Comparison of ENCODE assay signal across 9 cellular contexts in genomic region chr7:138752568-138753518, GRCh38. TPM values are rescaled to one million over a fixed set of nuclear protein-coding genes. Genes with fewer than 3 reads are reported as not detected.
DNase-seq lines count a peak whose midpoint lies in the region; ATAC-seq lines count a peak whose summit lies in the region.
"Had no signal": no experiment of that assay in that cellular context is flagged by ENCODE, and none has a peak within 500 bp of the region (broad histone marks: within the 10 kb centered on the region; RNA-seq: fewer than 3 reads in every experiment).

No MANE protein-coding gene starts in this region.

- DNase-seq in CD4-positive, CD25-positive, alpha-beta regulatory T cell, result peak; percentile 84 to 98 (median 95)
- DNase-seq in M059J (ENCODE audit: low read depth) (peak; percentile 88), dermis blood vessel endothelial cell (peak; percentile 12), DMS114 treated with DMSO at 0.1 percent for 48 hours (lab: John Stamatoyannopoulos, UW; ENCODE audit: unreplicated experiment) (no peak), NCI-H128 (lab: John Stamatoyannopoulos, UW; ENCODE audit: unreplicated experiment) (no peak)
- peak; percentile 64 to 75 for DNase-seq in activated CD4-positive, alpha-beta T cell treated with anti-CD3 and anti-CD28 coated beads for 24 hours (ENCODE audit: low read depth in 2 of 2)
- peak; percentile 84 to 89 for DNase-seq in stimulated activated CD4-positive, alpha-beta T cell treated with anti-CD3 and anti-CD28 coated beads, Interleukin-15, amount 100 ng/mL, for 48 hours (ENCODE audit: low read depth in 2 of 2)

- peak overlapping the region; percentile 58 for H3K4me3 ChIP-seq in CD4-positive, CD25-positive, alpha-beta regulatory T cell (ENCODE audit: low read depth, low read length)

- H3K4me3 Mint-ChIP-seq in CD4-positive, CD25-positive, alpha-beta regulatory T cell, result peak overlapping the region; percentile 30 to 82 (median 50)

- peak overlapping the region; percentile 80 for H3K27ac ChIP-seq in CD4-positive, CD25-positive, alpha-beta regulatory T cell (ENCODE audit: insufficient read depth, low read length, poor library complexity, severe bottlenecking)

- peaks cover 10 to 52% (median 31%) of the 10 kb centered on the region in 4 donors for H3K4me1 Mint-ChIP-seq in CD4-positive, CD25-positive, alpha-beta regulatory T cell

- peak; percentile 96 for ATAC-seq in CD4-positive, CD25-positive, alpha-beta regulatory T cell (ENCODE audit: low read depth in 2 of 2)
- peak; percentile 82 for ATAC-seq in GM21528 (IDR thresholded peaks at IDR 0.05; ENCODE audit: low FRiP score, unreplicated experiment)

- peak overlapping the region; percentile 85 to 98 (median 97) for H3K27ac Mint-ChIP-seq in CD4-positive, CD25-positive, alpha-beta regulatory T cell

- no peaks in the 10 kb centered on the region for H3K27me3 ChIP-seq in CD4-positive, CD25-positive, alpha-beta regulatory T cell (ENCODE audit: control insufficient read depth, insufficient read depth, low read length)

- no peaks in the 10 kb centered on the region for H3K36me3 ChIP-seq in CD4-positive, CD25-positive, alpha-beta regulatory T cell (ENCODE audit: control insufficient read depth, insufficient read depth, low read length)

- no peaks in the 10 kb centered on the region for H3K36me3 Mint-ChIP-seq in CD4-positive, CD25-positive, alpha-beta regulatory T cell

- no peaks in the 10 kb centered on the region for H3K9me3 ChIP-seq in CD4-positive, CD25-positive, alpha-beta regulatory T cell (ENCODE audit: control insufficient read depth in 2 of 2, low read length in 2 of 2)

- H3K4me1 ChIP-seq in CD4-positive, CD25-positive, alpha-beta regulatory T cell (ENCODE audit: control insufficient read depth, insufficient read depth, low read length, poor library complexity, severe bottlenecking), result peaks cover 19% of the 10 kb centered on the region

- H3K9me3 Mint-ChIP-seq in CD4-positive, CD25-positive, alpha-beta regulatory T cell, result no peaks in the 10 kb centered on the region

- H3K27me3 Mint-ChIP-seq in CD4-positive, CD25-positive, alpha-beta regulatory T cell, result no peaks in the 10 kb centered on the region

RNA-seq across cellular contexts. Expression of gene TMEM213, which starts 45.0 kb away (rescaled TPM):
- not detected for total RNA-seq in CD4-positive, CD25-positive, alpha-beta regulatory T cell
- polyA plus RNA-seq in CD4-positive, CD25-positive, alpha-beta regulatory T cell, result under 1 TPM in 1 of 4 donors, not detected in 3; 0.21 TPM
- total RNA-seq in M059J (2014; rRNA removed; shearing (Covaris generic)), result not detected in 2 replicates
- total RNA-seq in dermis blood vessel endothelial cell, result not detected in 2 replicates
- polyA plus RNA-seq: esophagus had no signal

RNA-seq across cellular contexts. Expression of gene ATP6V0A4, which starts 45.2 kb away (rescaled TPM):
- total RNA-seq in CD4-positive, CD25-positive, alpha-beta regulatory T cell, result not detected
- polyA plus RNA-seq in CD4-positive, CD25-positive, alpha-beta regulatory T cell, result not detected
- total RNA-seq in M059J (2014; rRNA removed; shearing (Covaris generic)), result 0.20 and 0.91 TPM in 2 replicates
- total RNA-seq in dermis blood vessel endothelial cell, result 0.05 TPM in 1 of 2 replicates, not detected in the other

RNA-seq across cellular contexts. Expression of gene SVOPL, which starts 51.7 kb away (rescaled TPM):
- not detected for total RNA-seq in CD4-positive, CD25-positive, alpha-beta regulatory T cell
- polyA plus RNA-seq in CD4-positive, CD25-positive, alpha-beta regulatory T cell, result under 1 TPM in 2 of 4 donors, not detected in 2; 0.35 to 0.44 TPM
- total RNA-seq in M059J (2014; rRNA removed; shearing (Covaris generic)), result not detected in 2 replicates
- not detected in 2 replicates for total RNA-seq in dermis blood vessel endothelial cell

Comparison
In these comparisons a context has a peak if more than half of its experiments do, and no peak if none do; other contexts are left out.
1. DNase-seq: peak in CD4-positive, CD25-positive, alpha-beta regulatory T cell (3 of 3), M059J (single experiment), activated CD4-positive, alpha-beta T cell treated with anti-CD3 and anti-CD28 coated beads for 24 hours (2 of 2), dermis blood vessel endothelial cell (single experiment) and stimulated activated CD4-positive, alpha-beta T cell treated with anti-CD3 and anti-CD28 coated beads, Interleukin-15, amount 100 ng/mL, for 48 hours (2 of 2); none in DMS114 treated with DMSO at 0.1 percent for 48 hours (single experiment) and NCI-H128 (single experiment).